Comparison of ENCODE assay signal across 1 cellular context in the genomic region with DNA sequence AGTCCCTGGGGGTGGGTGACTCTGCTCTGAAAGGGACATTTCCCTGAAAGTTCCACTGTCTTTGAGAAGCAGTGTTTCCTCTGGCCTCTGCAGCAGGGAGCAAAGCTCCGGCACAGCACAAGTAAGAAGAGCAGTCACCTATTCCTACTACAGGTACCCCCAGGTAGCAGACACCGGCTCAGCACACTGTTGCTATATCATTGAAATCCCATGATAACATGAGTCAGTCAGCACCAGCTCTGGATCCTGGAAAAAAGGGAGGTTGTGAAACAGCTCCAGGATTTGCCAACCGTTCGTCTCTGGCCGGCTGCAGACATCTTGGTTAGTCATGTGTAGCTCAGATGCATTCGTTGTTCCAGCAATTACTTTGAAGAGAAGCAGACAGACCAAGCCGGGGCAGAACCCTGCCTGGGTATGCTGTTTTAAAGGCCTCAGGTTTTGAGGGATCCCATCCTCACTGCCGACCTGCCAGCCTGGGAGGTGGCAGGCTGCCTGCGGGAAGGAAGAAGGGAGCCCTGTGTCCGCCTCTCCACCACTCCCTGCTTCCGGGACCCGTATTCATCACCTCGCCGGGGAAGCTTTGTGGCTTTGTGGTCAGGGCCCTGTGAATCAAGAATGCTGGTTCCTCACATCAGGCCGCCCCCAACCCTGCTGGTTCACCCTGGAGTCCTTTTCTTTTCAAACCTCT.
TF ChIP-seq lines count a peak whose summit lies in the region.

No MANE protein-coding gene starts in this region.

TF ChIP-seq in GM12878, 131 proteins besides CTCF, POLR2A, EP300 and RAD21 (continued from another document):
- TF ChIP-seq, protein P1, sequence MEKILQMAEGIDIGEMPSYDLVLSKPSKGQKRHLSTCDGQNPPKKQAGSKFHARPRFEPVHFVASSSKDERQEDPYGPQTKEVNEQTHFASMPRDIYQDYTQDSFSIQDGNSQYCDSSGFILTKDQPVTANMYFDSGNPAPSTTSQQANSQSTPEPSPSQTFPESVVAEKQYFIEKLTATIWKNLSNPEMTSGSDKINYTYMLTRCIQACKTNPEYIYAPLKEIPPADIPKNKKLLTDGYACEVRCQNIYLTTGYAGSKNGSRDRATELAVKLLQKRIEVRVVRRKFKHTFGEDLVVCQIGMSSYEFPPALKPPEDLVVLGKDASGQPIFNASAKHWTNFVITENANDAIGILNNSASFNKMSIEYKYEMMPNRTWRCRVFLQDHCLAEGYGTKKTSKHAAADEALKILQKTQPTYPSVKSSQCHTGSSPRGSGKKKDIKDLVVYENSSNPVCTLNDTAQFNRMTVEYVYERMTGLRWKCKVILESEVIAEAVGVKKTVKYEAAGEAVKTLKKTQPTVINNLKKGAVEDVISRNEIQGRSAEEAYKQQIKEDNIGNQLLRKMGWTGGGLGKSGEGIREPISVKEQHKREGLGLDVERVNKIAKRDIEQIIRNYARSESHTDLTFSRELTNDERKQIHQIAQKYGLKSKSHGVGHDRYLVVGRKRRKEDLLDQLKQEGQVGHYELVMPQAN (conservative IDR thresholded peaks at IDR 0.05), result no peak
- no peak for TF ChIP-seq IRF4 (IDR thresholded peaks at IDR 0.05; ENCODE audit: low read depth, low read length)
- TF ChIP-seq IKZF2 (IDR thresholded peaks at IDR 0.05), result peak in 1 of 2 experiments; percentile 33; a peak in 2 of 4 replicates
